11 cellular contexts compared by ENCODE assay signal in genomic region chr5:126414874-126415502, GRCh38. TPM values are rescaled to one million over a fixed set of nuclear protein-coding genes. Genes with fewer than 3 reads are reported as not detected.
A peak's percentile ranks its signal among the peaks of the same experiment; 100 is the strongest.
DNase-seq lines count a peak whose midpoint lies in the region; ATAC-seq, FAIRE-seq and TF ChIP-seq lines count a peak whose summit lies in the region.
"Had no signal": no experiment of that assay in that cellular context is flagged by ENCODE, and none has a peak within 500 bp of the region (broad histone marks: within the 10 kb centered on the region; RNA-seq: fewer than 3 reads in every experiment).

No MANE protein-coding gene starts in this region.

- POLR2A ChIA-PET in activated CD4-positive, alpha-beta memory T cell treated with anti-CD3 and anti-CD28 coated beads, Interleukin-2, amount 10 ng/mL, durations not matched to agents 7 days and 5 days (lab: Charles Lee) = no interaction called here

- H3K27me3 Mint-ChIP-seq in activated CD4-positive, alpha-beta memory T cell treated with anti-CD3 and anti-CD28 coated beads, Interleukin-2, amount 10 ng/mL, durations not matched to agents 7 days and 5 days = peaks cover 37% of the 10 kb centered on the region

- no peak for TF ChIP-seq CTCF in D721Med (IDR thresholded peaks at IDR 0.05; ENCODE audit: insufficient read depth, missing control alignments)

- CTCF ChIA-PET in activated CD4-positive, alpha-beta memory T cell treated with anti-CD3 and anti-CD28 coated beads, Interleukin-2, amount 10 ng/mL, durations not matched to agents 7 days and 5 days (lab: Charles Lee) = no interaction called here

- DNase-seq in HCEC 1CT (peak; percentile 85), dedifferentiated amniotic fluid mesenchymal stem cell (ENCODE audit: extremely low spot score) (peak; percentile 33), left kidney (ENCODE audit: low read depth, low spot score) (peak; percentile 16), superior temporal gyrus (ENCODE audit: extremely low spot score) (peak; percentile 81), activated gamma-delta T cell treated with Interleukin-2 at 50 U/mL for 16 hours (no peak), D721Med (ENCODE audit: insufficient read length, low spot score) (no peak)
- DNase-seq in activated CD4-positive, alpha-beta memory T cell treated with anti-CD3 and anti-CD28 coated beads, Interleukin-2, amount 10 ng/mL, durations not matched to agents 7 days and 5 days = no peak
- DNase-seq: retina; stimulated activated naive B cell treated with anti-CD40 and anti-IgM and Interleukin-4, amounts not matched to agents 10 μg/mL and 1 μg/mL and 100 μg/mL, for 72 hours had no signal

- peaks cover 2% of the 10 kb centered on the region for H3K36me3 Mint-ChIP-seq in activated CD4-positive, alpha-beta memory T cell treated with anti-CD3 and anti-CD28 coated beads, Interleukin-2, amount 10 ng/mL, durations not matched to agents 7 days and 5 days (ENCODE audit: low read depth)

- H3K27ac Mint-ChIP-seq in activated CD4-positive, alpha-beta memory T cell treated with anti-CD3 and anti-CD28 coated beads, Interleukin-2, amount 10 ng/mL, durations not matched to agents 7 days and 5 days = no peak overlapping the region
- H3K27ac Mint-ChIP-seq: activated T-helper 2 cell treated with anti-CD3 and anti-CD28 coated beads, Interferon-gamma antibody, Interleukin-2, Interleukin-4, amounts not matched to agents 10 μg/mL and 5 μg/mL and 100 μg/mL, durations not matched to agents 14 hours and 24 hours and 36 hours; stimulated activated naive B cell treated with anti-CD40 and anti-IgM and Interleukin-4, amounts not matched to agents 10 μg/mL and 1 μg/mL and 100 μg/mL, for 72 hours had no signal

- no peak for FAIRE-seq in D721Med (lab: Jason Lieb, UNC)

- peaks cover 3% of the 10 kb centered on the region for H3K9me3 Mint-ChIP-seq in activated CD4-positive, alpha-beta memory T cell treated with anti-CD3 and anti-CD28 coated beads, Interleukin-2, amount 10 ng/mL, durations not matched to agents 7 days and 5 days

- no peak for ATAC-seq in esophagus mucosa
- ATAC-seq: stimulated activated naive B cell treated with anti-CD40 and anti-IgM and Interleukin-4, amounts not matched to agents 10 μg/mL and 1 μg/mL and 100 μg/mL, for 72 hours had no signal

- H3K4me1 Mint-ChIP-seq in activated CD4-positive, alpha-beta memory T cell treated with anti-CD3 and anti-CD28 coated beads, Interleukin-2, amount 10 ng/mL, durations not matched to agents 7 days and 5 days = peaks cover 5% of the 10 kb centered on the region

- no peak overlapping the region for H3K4me3 Mint-ChIP-seq in activated CD4-positive, alpha-beta memory T cell treated with anti-CD3 and anti-CD28 coated beads, Interleukin-2, amount 10 ng/mL, durations not matched to agents 7 days and 5 days
- H3K4me3 Mint-ChIP-seq: stimulated activated naive B cell treated with anti-CD40 and anti-IgM and Interleukin-4, amounts not matched to agents 10 μg/mL and 1 μg/mL and 100 μg/mL, for 72 hours had no signal

RNA-seq across cellular contexts. Expression of gene GRAMD2B, which starts 8.2 kb away (rescaled TPM):
- 8.5 TPM for total RNA-seq in esophagus mucosa
- 1 to 10 TPM; 4.6 to 5.0 TPM for total RNA-seq in activated CD4-positive, alpha-beta memory T cell treated with anti-CD3 and anti-CD28 coated beads, Interleukin-2, amount 10 ng/mL, durations not matched to agents 7 days and 5 days

Comparison
In these comparisons a context has a peak if more than half of its experiments do, and no peak if none do; other contexts are left out.
1. DNase-seq: peak in HCEC 1CT (single experiment), dedifferentiated amniotic fluid mesenchymal stem cell (single experiment), left kidney (single experiment) and superior temporal gyrus (single experiment); none in activated gamma-delta T cell treated with Interleukin-2 at 50 U/mL for 16 hours (single experiment), activated CD4-positive, alpha-beta memory T cell treated with anti-CD3 and anti-CD28 coated beads, Interleukin-2, amount 10 ng/mL, durations not matched to agents 7 days and 5 days (single experiment) and D721Med (single experiment).